38 cellular contexts compared by ENCODE assay signal in genomic region chr6:168286116-168286515, GRCh38. TPM values are rescaled to one million over a fixed set of nuclear protein-coding genes. Genes with fewer than 3 reads are reported as not detected.
"Had no signal": no experiment of that assay in that cellular context is flagged by ENCODE, and none has a peak within 500 bp of the region (broad histone marks: within the 10 kb centered on the region; RNA-seq: fewer than 3 reads in every experiment).

No MANE protein-coding gene starts in this region.

- ATAC-seq: body of pancreas, PC-3, Right ventricle myocardium inferior, SK-N-SH treated with all-trans-retinoic acid at 6 μM for 48 hours, T-cell, T-helper 17 cell had no signal

- H3K4me3 Mint-ChIP-seq: activated B cell treated with CpG ODN at 0.5 μM for 24 hours; activated CD4-positive, alpha-beta memory T cell treated with anti-CD3 and anti-CD28 coated beads for 36 hours; activated naive CD8-positive, alpha-beta T cell treated with anti-CD3 and anti-CD28 coated beads for 36 hours; T-cell; T-helper 17 cell had no signal

- H3K36me3 Mint-ChIP-seq: activated CD4-positive, alpha-beta memory T cell treated with anti-CD3 and anti-CD28 coated beads for 36 hours; T-cell had no signal

- DNase-seq: activated B cell treated with CpG ODN at 0.5 μM for 24 hours; activated CD4-positive, alpha-beta T cell treated with anti-CD3 and anti-CD28 coated beads for 4 hours; activated CD4-positive, alpha-beta T cell treated with anti-CD3 and anti-CD28 coated beads, Interleukin-2, amount 50 U/mL, for 1 hour; activated CD4-positive, CD25-positive, alpha-beta regulatory T cell treated with anti-CD3 and anti-CD28 coated beads, Interleukin-2, amount 50 U/mL, for 72 hours; activated CD8-positive, alpha-beta memory T cell treated with anti-CD3 and anti-CD28 coated beads, Interleukin-2, amount 50 U/mL, for 4 hours; activated effector memory CD4-positive, alpha-beta T cell treated with anti-CD3 and anti-CD28 coated beads, Interleukin-2, amount 50 U/mL, for 16 hours; activated naive CD4-positive, alpha-beta T cell; activated naive CD4-positive, alpha-beta T cell treated with anti-CD3 and anti-CD28 coated beads, Interleukin-2, amount 50 U/mL, for 16 hours; activated T-cell treated with anti-CD3 and anti-CD28 coated beads for 4 hours; body of pancreas; cerebellar nuclear complex; NCI-H1105; NCI-H1417 treated with DMSO at 0.1 percent for 48 hours; NCI-H187 treated with DMSO at 0.1 percent for 48 hours; NCI-H2081; NCI-H2171 treated with DMSO at 0.1 percent for 48 hours; NCI-H2227 treated with DMSO at 0.1 percent for 48 hours; NCI-H446 treated with DMSO at 0.1 percent for 48 hours; NCI-H524; NCI-H69; NCI-H82; PC-3; SIG-M5; T-cell; T-helper 17 cell had no signal

- H3K9me3 ChIP-seq: adrenal gland, body of pancreas, breast epithelium had no signal

- H3K9me3 Mint-ChIP-seq: activated B cell treated with CpG ODN at 0.5 μM for 24 hours; activated CD4-positive, alpha-beta memory T cell treated with anti-CD3 and anti-CD28 coated beads for 36 hours; T-cell had no signal

- FAIRE-seq: astrocyte, RCC 7860 had no signal

- H3K9ac ChIP-seq: KMS-11 had no signal

- H3K4me3 ChIP-seq: adrenal gland, body of pancreas, breast epithelium had no signal

- H3K27me3 ChIP-seq: adrenal gland, body of pancreas, breast epithelium had no signal

- H3K36me3 ChIP-seq: adrenal gland, breast epithelium had no signal

- H3K27ac Mint-ChIP-seq: activated B cell treated with CpG ODN at 0.5 μM for 24 hours, T-cell, T-helper 17 cell had no signal

- H3K27me3 Mint-ChIP-seq: activated B cell treated with CpG ODN at 0.5 μM for 24 hours had no signal

- H3K4me1 Mint-ChIP-seq: activated B cell treated with CpG ODN at 0.5 μM for 24 hours had no signal

- H3K4me1 ChIP-seq: adrenal gland, body of pancreas, breast epithelium had no signal

- H3K27ac ChIP-seq: adrenal gland, body of pancreas, breast epithelium, KMS-11, RWPE1, VCaP had no signal

- H3K4me2 ChIP-seq: KMS-11 had no signal

RNA-seq across cellular contexts. Expression of gene DACT2, which starts 33.5 kb away (rescaled TPM):
- total RNA-seq: activated B cell treated with CpG ODN at 0.5 μM for 24 hours; activated CD4-positive, alpha-beta memory T cell treated with anti-CD3 and anti-CD28 coated beads for 36 hours; activated naive CD8-positive, alpha-beta T cell treated with anti-CD3 and anti-CD28 coated beads for 36 hours; LHCN-M2; PC-3; SK-MEL-5; T-cell; T-helper 17 cell had no signal
